Comparison of ENCODE assay signal across 8 cellular contexts in the genomic region with DNA sequence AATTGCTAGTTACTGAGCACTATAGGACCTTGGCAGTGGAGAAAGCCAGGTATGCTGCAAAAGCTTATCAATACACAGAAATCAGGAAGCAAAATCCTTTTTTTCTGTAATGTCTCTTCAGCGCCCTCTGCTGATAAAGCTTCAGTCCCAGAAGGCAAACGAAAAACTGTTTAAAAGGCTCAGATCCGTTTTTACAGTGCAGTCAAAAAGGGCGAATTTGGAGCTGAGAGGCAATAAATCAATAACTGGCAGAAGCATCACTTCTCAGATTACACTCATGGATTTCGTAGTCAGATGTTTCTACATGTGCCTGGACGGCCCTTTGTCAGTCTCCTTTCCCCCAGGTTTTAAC. TPM values are rescaled to one million over a fixed set of nuclear protein-coding genes. Genes with fewer than 3 reads are reported as not detected.
DNase-seq lines count a peak whose midpoint lies in the region; ATAC-seq and TF ChIP-seq lines count a peak whose summit lies in the region.

No MANE protein-coding gene starts in this region.

- TF ChIP-seq CTCF in AG04450 (IDR thresholded peaks at IDR 0.05; ENCODE audit: low read depth, low read length) (peak; percentile 42), GM12874 (IDR thresholded peaks at IDR 0.05; ENCODE audit: insufficient read depth, low read depth, low read length) (peak; percentile 35; the same call in 1 of the 2 replicates), glutamatergic neuron (IDR thresholded peaks at IDR 0.05; ENCODE audit: partially characterized antibody, unreplicated experiment) (peak; percentile 82), retinal pigment epithelial cell (conservative IDR thresholded peaks at IDR 0.05; ENCODE audit: low read depth, low read length) (peak; percentile 55)

- peaks cover 3% of the 10 kb centered on the region; the same call in 1 of the 2 replicates for H3K9me3 ChIP-seq in AG04450 (ENCODE audit: control insufficient read depth, insufficient read depth, low read length)

- DNase-seq in AG04450 (ENCODE audit: low read depth, low spot score) (no peak), NCI-H146 treated with DMSO at 0.1 percent for 48 hours (lab: John Stamatoyannopoulos, UW; ENCODE audit: unreplicated experiment) (peak; percentile 10), glutamatergic neuron (no peak), retinal pigment epithelial cell (ENCODE audit: low read depth) (no peak)
- peak; percentile 30 for DNase-seq in activated CD4-positive, alpha-beta memory T cell treated with anti-CD3 and anti-CD28 coated beads for 36 hours

- H3K4me3 ChIP-seq in AG04450 (ENCODE audit: low read depth, low read length) (peak overlapping the region; percentile 58), retinal pigment epithelial cell (ENCODE audit: low read length) (peak overlapping the region; percentile 52)

- peaks cover 13% of the 10 kb centered on the region for H3K9me3 Mint-ChIP-seq in activated CD4-positive, alpha-beta memory T cell treated with anti-CD3 and anti-CD28 coated beads for 36 hours
- H3K9me3 Mint-ChIP-seq in glutamatergic neuron (ENCODE audit: unreplicated experiment): peaks cover 15% of the 10 kb centered on the region

- POLR2A ChIA-PET in AG04450 (lab: Yijun Ruan, JAX): interaction anchor here (1.4 to 1.6 kb wide), 2 partner anchors 71 to 177 kb away, joined by 3 read pairs; no protein-coding TSS in a partner anchor
- POLR2A ChIA-PET in activated CD4-positive, alpha-beta memory T cell treated with anti-CD3 and anti-CD28 coated beads for 36 hours (lab: Charles Lee): interaction anchor here (0.9 kb wide), 1 partner anchor 203 kb away, joined by 3 read pairs; no protein-coding TSS in a partner anchor

- peak overlapping the region; percentile 84 for H3K27ac ChIP-seq in AG04450 (ENCODE audit: low read depth, low read length)

- CTCF ChIA-PET in AG04450 (lab: Charles Lee): interaction anchor here (0.6 to 3.0 kb wide), 7 partner anchors 9 to 937 kb away, joined by 3 to 12 read pairs (median 3); no protein-coding TSS in a partner anchor
- CTCF ChIA-PET in activated CD4-positive, alpha-beta memory T cell treated with anti-CD3 and anti-CD28 coated beads for 36 hours (lab: Charles Lee): interaction anchor here (0.7 to 1.9 kb wide), 27 partner anchors 8 to 1068 kb away, joined by 3 to 6 read pairs (median 4); a partner anchor contains a TSS

- peaks cover 35% of the 10 kb centered on the region for H3K4me1 Mint-ChIP-seq in activated CD4-positive, alpha-beta memory T cell treated with anti-CD3 and anti-CD28 coated beads for 36 hours (ENCODE audit: low read depth)
- H3K4me1 Mint-ChIP-seq in glutamatergic neuron (ENCODE audit: low read depth, unreplicated experiment): peaks cover 22% of the 10 kb centered on the region

- H3K4me3 Mint-ChIP-seq in activated CD4-positive, alpha-beta memory T cell treated with anti-CD3 and anti-CD28 coated beads for 36 hours: peak overlapping the region; percentile 84
- peak overlapping the region; percentile 90 for H3K4me3 Mint-ChIP-seq in glutamatergic neuron (ENCODE audit: unreplicated experiment)

- intact Hi-C loops in activated CD4-positive, alpha-beta memory T cell treated with anti-CD3 and anti-CD28 coated beads for 36 hours (cut with micrococcal nuclease): loop anchor here (2.0 to 5.0 kb wide), 3 partner anchors 654 to 1824 kb away; a partner anchor contains a TSS

- no peaks in the 10 kb centered on the region for H3K27me3 ChIP-seq in AG04450 (ENCODE audit: control insufficient read depth, insufficient read depth, low read length)

- H3K27me3 Mint-ChIP-seq in activated CD4-positive, alpha-beta memory T cell treated with anti-CD3 and anti-CD28 coated beads for 36 hours: no peaks in the 10 kb centered on the region
- peaks cover 8% of the 10 kb centered on the region for H3K27me3 Mint-ChIP-seq in glutamatergic neuron (ENCODE audit: unreplicated experiment)

- ATAC-seq in HG02623 (IDR thresholded peaks at IDR 0.05; ENCODE audit: unreplicated experiment) (no peak), HG03280 (IDR thresholded peaks at IDR 0.05; ENCODE audit: unreplicated experiment) (no peak)

- H3K27ac Mint-ChIP-seq in activated CD4-positive, alpha-beta memory T cell treated with anti-CD3 and anti-CD28 coated beads for 36 hours: peak overlapping the region; percentile 89
- peak overlapping the region; percentile 99 for H3K27ac Mint-ChIP-seq in glutamatergic neuron (ENCODE audit: unreplicated experiment)

- H3K36me3 Mint-ChIP-seq in activated CD4-positive, alpha-beta memory T cell treated with anti-CD3 and anti-CD28 coated beads for 36 hours: peaks cover 2% of the 10 kb centered on the region
- no peaks in the 10 kb centered on the region for H3K36me3 Mint-ChIP-seq in glutamatergic neuron (ENCODE audit: unreplicated experiment)

RNA-seq across cellular contexts. Expression of a gene that starts 1.1 kb away (rescaled TPM):
- 40.1 and 55.8 TPM in 2 replicates for polyA plus RNA-seq in AG04450 (2011; rRNA removed)
- polyA minus RNA-seq in AG04450 (2011; rRNA and poly(A)+ RNA removed): 41.5 and 71.9 TPM in 2 replicates
- total RNA-seq in activated CD4-positive, alpha-beta memory T cell treated with anti-CD3 and anti-CD28 coated beads for 36 hours: 10 to 100 TPM; 33.0 to 35.9 TPM
- 90.8 TPM for total RNA-seq in glutamatergic neuron (ENCODE audit: unreplicated experiment)

Comparison
In these comparisons a context has a peak if more than half of its experiments do, and no peak if none do; other contexts are left out.
1. DNase-seq: peak in NCI-H146 treated with DMSO at 0.1 percent for 48 hours (single experiment) and activated CD4-positive, alpha-beta memory T cell treated with anti-CD3 and anti-CD28 coated beads for 36 hours (single experiment); none in AG04450 (single experiment), glutamatergic neuron (single experiment) and retinal pigment epithelial cell (single experiment).
2. Peak in every context shown above with its lines, with median percentiles within 50 percentile points of each other: CTCF ChIP-seq.